Comparison of ENCODE assay signal across 8 cellular contexts in genomic region chr14:91138511-91139359, GRCh38. TPM values are rescaled to one million over a fixed set of nuclear protein-coding genes. Genes with fewer than 3 reads are reported as not detected.
DNase-seq lines count a peak whose midpoint lies in the region; ATAC-seq and TF ChIP-seq lines count a peak whose summit lies in the region.

No MANE protein-coding gene starts in this region.

- no peaks in the 10 kb centered on the region for H3K9me3 Mint-ChIP-seq in activated B cell treated with CpG ODN at 0.5 μM for 24 hours
- no peaks in the 10 kb centered on the region for H3K9me3 Mint-ChIP-seq in nephron progenitor cell

- no peak for TF ChIP-seq CTCF in activated B cell treated with CpG ODN at 0.5 μM for 24 hours (IDR thresholded peaks at IDR 0.05)
- no peak for TF ChIP-seq CTCF in nephron progenitor cell (IDR thresholded peaks at IDR 0.05)

- H3K4me1 Mint-ChIP-seq in activated B cell treated with CpG ODN at 0.5 μM for 24 hours, result peaks cover 32% of the 10 kb centered on the region
- H3K4me1 Mint-ChIP-seq in nephron progenitor cell, result no peaks in the 10 kb centered on the region

- H3K36me3 Mint-ChIP-seq in activated B cell treated with CpG ODN at 0.5 μM for 24 hours (ENCODE audit: low read depth) (peaks cover 21% of the 10 kb centered on the region), nephron progenitor cell (ENCODE audit: low read depth) (no peaks in the 10 kb centered on the region)

- ATAC-seq in activated B cell treated with CpG ODN at 0.5 μM for 24 hours (ENCODE audit: low read depth) (peak; percentile 29), esophagus mucosa (peak; percentile 28), HG02870 (IDR thresholded peaks at IDR 0.05; ENCODE audit: unreplicated experiment) (no peak), GM19351 (IDR thresholded peaks at IDR 0.05; ENCODE audit: unreplicated experiment) (no peak)

- POLR2A ChIA-PET in activated B cell treated with CpG ODN at 0.5 μM for 24 hours (lab: Charles Lee), result interaction anchor here (0.9 kb wide), 1 partner anchor 24 kb away, joined by 4 read pairs; no protein-coding TSS in a partner anchor

- H3K27ac Mint-ChIP-seq in activated B cell treated with CpG ODN at 0.5 μM for 24 hours (peak overlapping the region; percentile 69), nephron progenitor cell (no peak overlapping the region)

- CTCF ChIA-PET in activated B cell treated with CpG ODN at 0.5 μM for 24 hours (lab: Charles Lee), result interaction anchor here (0.7 to 1.8 kb wide), 3 partner anchors 24 to 236 kb away, joined by 5 to 13 read pairs (median 7); no protein-coding TSS in a partner anchor

- intact Hi-C loops in activated B cell treated with CpG ODN at 0.5 μM for 24 hours (cut with micrococcal nuclease), result loop anchor here (1.0 kb wide), 1 partner anchor 35 kb away; no protein-coding TSS in a partner anchor

- H3K4me3 Mint-ChIP-seq in activated B cell treated with CpG ODN at 0.5 μM for 24 hours, result no peak overlapping the region
- no peak overlapping the region for H3K4me3 Mint-ChIP-seq in nephron progenitor cell

- DNase-seq in EH (ENCODE audit: low read depth), result peak; percentile 40
- peak; percentile 27 for DNase-seq in LHCN-M2 (ENCODE audit: low read depth)
- no peak for DNase-seq in activated B cell treated with CpG ODN at 0.5 μM for 24 hours
- peak; percentile 18 to 35 for DNase-seq in stimulated activated CD4-positive, alpha-beta T cell treated with anti-CD3 and anti-CD28 coated beads, Interleukin-12 subunit alpha, Interleukin-12 subunit beta, amount 100 ng/mL, for 24 hours (ENCODE audit: low read depth in 2 of 2)
- no peak for DNase-seq in nephron progenitor cell

- H3K27me3 Mint-ChIP-seq in activated B cell treated with CpG ODN at 0.5 μM for 24 hours (no peaks in the 10 kb centered on the region), nephron progenitor cell (ENCODE audit: low read depth, poor library complexity) (peaks cover 3% of the 10 kb centered on the region)

RNA-seq across cellular contexts. Expression of gene DGLUCY, which starts 24.9 kb away (rescaled TPM):
- 33.9 and 34.8 TPM in 2 replicates for total RNA-seq in LHCN-M2 (2014; rRNA removed)
- 23.7 TPM for polyA plus RNA-seq in LHCN-M2 (2012)
- 76.7 and 92.7 TPM in 2 replicates for total RNA-seq in activated B cell treated with CpG ODN at 0.5 μM for 24 hours
- 21.8 TPM for total RNA-seq in esophagus mucosa

Comparison
In these comparisons a context has a peak if more than half of its experiments do, and no peak if none do; other contexts are left out.
1. DNase-seq: peak in EH (single experiment), LHCN-M2 (single experiment) and stimulated activated CD4-positive, alpha-beta T cell treated with anti-CD3 and anti-CD28 coated beads, Interleukin-12 subunit alpha, Interleukin-12 subunit beta, amount 100 ng/mL, for 24 hours (2 of 2); none in activated B cell treated with CpG ODN at 0.5 μM for 24 hours (single experiment) and nephron progenitor cell (single experiment).
2. ATAC-seq: peak in activated B cell treated with CpG ODN at 0.5 μM for 24 hours (single experiment) and esophagus mucosa (single experiment); none in HG02870 (single experiment) and GM19351 (single experiment).